Comparison of ENCODE assay signal across 8 cellular contexts in genomic region chr1:48677306-48678287, GRCh38.
DNase-seq lines count a peak whose midpoint lies in the region; ATAC-seq, FAIRE-seq and TF ChIP-seq lines count a peak whose summit lies in the region.

No MANE protein-coding gene starts in this region.

- H3K36me3 ChIP-seq in fibroblast of lung (ENCODE audit: control insufficient read depth, insufficient read depth, low read length) (no peaks in the 10 kb centered on the region), neural cell (ENCODE audit: insufficient read depth, low read length) (no peaks in the 10 kb centered on the region), vagina (no peaks in the 10 kb centered on the region)

- H3K9me3 ChIP-seq in fibroblast of lung (ENCODE audit: control insufficient read depth, insufficient read depth, low read depth, low read length) (no peaks in the 10 kb centered on the region), neural cell (ENCODE audit: low read length) (no peaks in the 10 kb centered on the region), vagina (no peaks in the 10 kb centered on the region)

- peak; percentile 61 for TF ChIP-seq RAD21 in neural cell (conservative IDR thresholded peaks at IDR 0.05)

- H3K27me3 ChIP-seq in fibroblast of lung (ENCODE audit: control insufficient read depth, insufficient read depth, low read length) (no peaks in the 10 kb centered on the region), neural cell (ENCODE audit: insufficient read depth, low read depth, low read length) (no peaks in the 10 kb centered on the region), vagina (no peaks in the 10 kb centered on the region)

- no peak overlapping the region for H3K4me2 ChIP-seq in fibroblast of lung (ENCODE audit: extremely low read depth, insufficient read depth, low read length)
- H3K4me2 ChIP-seq in neural cell (ENCODE audit: low read length), result no peak overlapping the region

- peak; percentile 43 for FAIRE-seq in GM12891 (lab: Jason Lieb, UNC)

- no peak for TF ChIP-seq EP300 in neural cell (conservative IDR thresholded peaks at IDR 0.05; ENCODE audit: poor library complexity, severe bottlenecking)

- H3K9me2 ChIP-seq in neural cell (ENCODE audit: insufficient read depth, low read length), result no peaks in the 10 kb centered on the region

- H3K79me2 ChIP-seq in fibroblast of lung (ENCODE audit: control insufficient read depth, insufficient read depth, low read length) (no peaks in the 10 kb centered on the region), neural cell (replicated peaks; ENCODE audit: insufficient read depth, low read length) (no peaks in the 10 kb centered on the region)

- no peak overlapping the region for H3K27ac ChIP-seq in fibroblast of lung (ENCODE audit: insufficient read depth, low read length)
- no peak overlapping the region for H3K27ac ChIP-seq in neural cell (ENCODE audit: low read length)
- H3K27ac ChIP-seq in vagina, result no peak overlapping the region

- ATAC-seq in HG02981 (IDR thresholded peaks at IDR 0.05; ENCODE audit: unreplicated experiment), result peak; percentile 42

- TF ChIP-seq CTCF in AG04449 (IDR thresholded peaks at IDR 0.05; ENCODE audit: insufficient read depth, low read length, missing control alignments), result peak; percentile 70
- peak; percentile 48 to 73 for TF ChIP-seq CTCF in fibroblast of lung (conservative IDR thresholded peaks at IDR 0.05 in 1 of 2, IDR thresholded peaks at IDR 0.05 in 1 of 2; ENCODE audit: low read depth in 1 of 2, low read length in 2 of 2)
- peak; percentile 78 for TF ChIP-seq CTCF in neural cell (IDR thresholded peaks at IDR 0.05; ENCODE audit: poor library complexity, severe bottlenecking)
- peak; percentile 26 to 52 (median 48) for TF ChIP-seq CTCF in vagina (IDR thresholded peaks at IDR 0.05)

- POLR2A ChIA-PET in AG04449 (lab: Yijun Ruan, JAX), result no interaction called here

- H4K20me1 ChIP-seq in fibroblast of lung (ENCODE audit: control insufficient read depth, extremely low read depth, insufficient read depth, low read length) (no peaks in the 10 kb centered on the region), neural cell (ENCODE audit: insufficient read depth) (no peaks in the 10 kb centered on the region)

- H3K4me3 ChIP-seq in AG04449 (ENCODE audit: low read depth, low read length) (no peak overlapping the region), fibroblast of lung (replicated peaks in 1 of 4; ENCODE audit: control extremely low read depth in 1 of 4, insufficient read depth in 1 of 4, low read depth in 3 of 4, low read length in 4 of 4) (no peak overlapping the region), neural cell (ENCODE audit: low read length) (no peak overlapping the region), vagina (no peak overlapping the region)

- no peak overlapping the region for H3K9ac ChIP-seq in fibroblast of lung (ENCODE audit: insufficient read depth, low read length)
- H3K9ac ChIP-seq in neural cell (ENCODE audit: low read length), result no peak overlapping the region

- H3F3A ChIP-seq in neural cell (ENCODE audit: insufficient read depth, low read length, poor library complexity, severe bottlenecking), result no peaks in the 10 kb centered on the region

- intact Hi-C loops in vagina (cut with DNase I), result no loop called here

- CTCF ChIA-PET in AG04449 (lab: Yijun Ruan, JAX), result interaction anchor here (0.7 to 5.7 kb wide), 27 partner anchors 8 to 1672 kb away, joined by 3 to 54 read pairs (median 4); partner anchors contain the start of gene SPATA6

- TF ChIP-seq POLR2A in GM12891 (IDR thresholded peaks at IDR 0.05; ENCODE audit: low read depth, low read length) (no peak), vagina (IDR thresholded peaks at IDR 0.05) (no peak)

- DNase-seq in AG04449 (ENCODE audit: low read depth, low spot score) (peak; percentile 2), GM12891 (ENCODE audit: insufficient read length, low spot score) (peak; percentile 32), NCI-H2171 treated with DMSO at 0.1 percent for 48 hours (lab: John Stamatoyannopoulos, UW) (peak; percentile 45), fibroblast of lung (ENCODE audit: low read depth in 2 of 2) (peak; percentile 48 to 66), vagina (ENCODE audit: extremely low spot score in 2 of 2) (no peak)
- peak; percentile 43 to 49 for DNase-seq in activated CD4-positive, alpha-beta T cell treated with anti-CD3 and anti-CD28 coated beads, Interleukin-2, amount 50 U/mL, for 48 hours

- H2AFZ ChIP-seq in fibroblast of lung (ENCODE audit: low read length) (no peak overlapping the region), neural cell (ENCODE audit: low read depth, low read length) (no peak overlapping the region)

- H3K4me1 ChIP-seq in fibroblast of lung (ENCODE audit: control insufficient read depth, extremely low read depth, insufficient read depth, low read length) (no peaks in the 10 kb centered on the region), vagina (peaks cover 24% of the 10 kb centered on the region)

TF ChIP-seq in GM12891, 5 proteins besides CTCF, POLR2A, EP300 and RAD21:
- TF ChIP-seq SPI1 (IDR thresholded peaks at IDR 0.05; ENCODE audit: low read depth, low read length) (no peak), POLR2AphosphoS5 (IDR thresholded peaks at IDR 0.05; ENCODE audit: low read depth, low read length) (no peak), TAF1 (IDR thresholded peaks at IDR 0.05; ENCODE audit: low read depth, low read length) (no peak), POU2F2 (IDR thresholded peaks at IDR 0.05; ENCODE audit: low read depth, low read length) (no peak), PAX5 (IDR thresholded peaks at IDR 0.05; ENCODE audit: insufficient read depth, low read length, severe bottlenecking) (no peak)

TF ChIP-seq in neural cell, 6 proteins besides CTCF, POLR2A, EP300 and RAD21:
- no peak for TF ChIP-seq POLR2AphosphoS5 (IDR thresholded peaks at IDR 0.05)
- TF ChIP-seq SMC3 (conservative IDR thresholded peaks at IDR 0.05; ENCODE audit: poor library complexity), result peak; percentile 81
- TF ChIP-seq MXI1 (conservative IDR thresholded peaks at IDR 0.05; ENCODE audit: poor library complexity, severe bottlenecking), result no peak

Comparison
In these comparisons a context has a peak if more than half of its experiments do, and no peak if none do; other contexts are left out.
1. DNase-seq: peak in AG04449 (single experiment), GM12891 (single experiment), NCI-H2171 treated with DMSO at 0.1 percent for 48 hours (single experiment), activated CD4-positive, alpha-beta T cell treated with anti-CD3 and anti-CD28 coated beads, Interleukin-2, amount 50 U/mL, for 48 hours (2 of 2) and fibroblast of lung (2 of 2); none in vagina (0 of 2).
2. Peak in every context shown above with its lines, with median percentiles within 50 percentile points of each other: CTCF ChIP-seq.